Comparison of ENCODE assay signal across 10 cellular contexts in genomic region chr15:49718234-49718633, GRCh38.
A peak's percentile ranks its signal among the peaks of the same experiment; 100 is the strongest.
DNase-seq lines count a peak whose midpoint lies in the region; ATAC-seq and TF ChIP-seq lines count a peak whose summit lies in the region.
"Had no signal": no experiment of that assay in that cellular context is flagged by ENCODE, and none has a peak within 500 bp of the region (broad histone marks: within the 10 kb centered on the region; RNA-seq: fewer than 3 reads in every experiment).

No MANE protein-coding gene starts in this region.

- H3K4me1 Mint-ChIP-seq in HFFc6 (ENCODE audit: low read depth) (peaks cover 7% of the 10 kb centered on the region; the same call in 1 of the 2 replicates), type B pancreatic cell (ENCODE audit: unreplicated experiment) (no peaks in the 10 kb centered on the region)

- H3K27ac Mint-ChIP-seq in HFFc6 (no peak overlapping the region), type B pancreatic cell (no peak overlapping the region)
- H3K27ac Mint-ChIP-seq: effector memory CD8-positive, alpha-beta T cell had no signal

- H3K9me3 Mint-ChIP-seq in HFFc6: no peaks in the 10 kb centered on the region
- H3K9me3 Mint-ChIP-seq in type B pancreatic cell: no peaks in the 10 kb centered on the region
- H3K9me3 Mint-ChIP-seq: effector memory CD8-positive, alpha-beta T cell had no signal

- intact Hi-C loops in ascending aorta (cut with DNase I): loop anchor here (2.0 to 10.0 kb wide), 4 partner anchors 76 to 277 kb away; partner anchors contain the start of genes DTWD1 and FAM227B

- H3K4me1 ChIP-seq in ascending aorta (peaks cover 0 to 17% of the 10 kb centered on the region in 2 donors), thoracic aorta (ENCODE audit: control insufficient read depth in 1 of 2, low read depth in 2 of 2) (peaks cover 7 to 23% of the 10 kb centered on the region in 2 donors)

- H3K4me3 Mint-ChIP-seq in HFFc6: no peak overlapping the region
- no peak overlapping the region for H3K4me3 Mint-ChIP-seq in type B pancreatic cell
- H3K4me3 Mint-ChIP-seq: effector memory CD8-positive, alpha-beta T cell had no signal

- ATAC-seq in thoracic aorta (ENCODE audit: insufficient number of reproducible peaks, low FRiP score, low read depth) (peak; percentile 56), HG03565 (IDR thresholded peaks at IDR 0.05; ENCODE audit: unreplicated experiment) (no peak)
- ATAC-seq in stimulated activated naive CD8-positive, alpha-beta T cell treated with anti-CD3 and anti-CD28 coated beads, Interleukin-15, Interleukin-2, amounts not matched to agents 100 U/mL and 50 U/mL, for 24 hours: no peak
- ATAC-seq: effector memory CD8-positive, alpha-beta T cell had no signal

- H3K36me3 Mint-ChIP-seq in HFFc6 (ENCODE audit: low read depth) (no peaks in the 10 kb centered on the region), type B pancreatic cell (no peaks in the 10 kb centered on the region)

- no peak for TF ChIP-seq CTCF in HFFc6 (IDR thresholded peaks at IDR 0.05)
- no peak for TF ChIP-seq CTCF in ascending aorta (IDR thresholded peaks at IDR 0.05)
- no peak for TF ChIP-seq CTCF in thoracic aorta (IDR thresholded peaks at IDR 0.05)
- no peak for TF ChIP-seq CTCF in type B pancreatic cell (conservative IDR thresholded peaks at IDR 0.05)

- H3K27ac ChIP-seq in ascending aorta (peak overlapping the region; percentile 73 to 83), thoracic aorta (peak overlapping the region; percentile 46 to 77)

- H3K36me3 ChIP-seq in ascending aorta: no peaks in the 10 kb centered on the region
- no peaks in the 10 kb centered on the region for H3K36me3 ChIP-seq in thoracic aorta

- DNase-seq in HFFc6 (peak; percentile 11), ascending aorta (ENCODE audit: low spot score in 2 of 2) (no peak), iris pigment epithelial cell (ENCODE audit: low read depth) (peak; percentile 81), thoracic aorta (ENCODE audit: low spot score) (no peak), iPS-NIHi7 (ENCODE audit: extremely low spot score) (no peak), type B pancreatic cell (ENCODE audit: extremely low spot score, unreplicated experiment) (no peak)
- no peak for DNase-seq in stimulated activated naive CD8-positive, alpha-beta T cell treated with anti-CD3 and anti-CD28 coated beads, Interleukin-15, Interleukin-2, amounts not matched to agents 100 U/mL and 50 U/mL, for 24 hours
- DNase-seq: amniotic stem cell; effector memory CD8-positive, alpha-beta T cell had no signal

- H3K27me3 Mint-ChIP-seq in HFFc6 (ENCODE audit: insufficient read depth) (no peaks in the 10 kb centered on the region), type B pancreatic cell (no peaks in the 10 kb centered on the region)

- H3K9me3 ChIP-seq in ascending aorta (no peaks in the 10 kb centered on the region), thoracic aorta (no peaks in the 10 kb centered on the region)

- H3K27me3 ChIP-seq in ascending aorta (no peaks in the 10 kb centered on the region), thoracic aorta (replicated peaks; ENCODE audit: insufficient read depth) (no peaks in the 10 kb centered on the region)

- H3K4me3 ChIP-seq in ascending aorta (peak overlapping the region; percentile 3 to 31), thoracic aorta (peak overlapping the region; percentile 39)

Comparison
In these comparisons a context has a peak if more than half of its experiments do, and no peak if none do; other contexts are left out.
1. DNase-seq: peak in HFFc6 (single experiment) and iris pigment epithelial cell (single experiment); none in ascending aorta (0 of 2), thoracic aorta (single experiment), iPS-NIHi7 (single experiment), stimulated activated naive CD8-positive, alpha-beta T cell treated with anti-CD3 and anti-CD28 coated beads, Interleukin-15, Interleukin-2, amounts not matched to agents 100 U/mL and 50 U/mL, for 24 hours (single experiment) and type B pancreatic cell (single experiment).